In genomic region chr15:89430530-89431341, GRCh38 we compare ENCODE assay signal across 8 cellular contexts.
A peak's percentile ranks its signal among the peaks of the same experiment; 100 is the strongest.
DNase-seq lines count a peak whose midpoint lies in the region; ATAC-seq and TF ChIP-seq lines count a peak whose summit lies in the region.

No MANE protein-coding gene starts in this region.

- H3K36me3 ChIP-seq in left ventricle myocardium inferior (no peaks in the 10 kb centered on the region), upper lobe of right lung (no peaks in the 10 kb centered on the region)

- H3K9me3 ChIP-seq in left ventricle myocardium inferior (replicated peaks) (no peaks in the 10 kb centered on the region), upper lobe of right lung (no peaks in the 10 kb centered on the region)

- peaks cover 13% of the 10 kb centered on the region for H3K4me1 ChIP-seq in left ventricle myocardium inferior
- H3K4me1 ChIP-seq in upper lobe of right lung = peaks cover 12% of the 10 kb centered on the region

- no peaks in the 10 kb centered on the region for H3K36me3 Mint-ChIP-seq in activated naive CD8-positive, alpha-beta T cell treated with anti-CD3 and anti-CD28 coated beads, Interleukin-2, amount 50 U/mL, for 24 hours (ENCODE audit: low read depth)
- no peaks in the 10 kb centered on the region for H3K36me3 Mint-ChIP-seq in progenitor cell of endocrine pancreas (ENCODE audit: insufficient read depth)

- DNase-seq in GDM1 (lab: John Stamatoyannopoulos, UW) (peak; percentile 45), HCEC 1CT (peak; percentile 45), NAMALWA (ENCODE audit: low spot score) (peak; percentile 84), SW 1271 (lab: John Stamatoyannopoulos, UW) (peak; percentile 19 to 78), left ventricle myocardium inferior (peak; percentile 85), progenitor cell of endocrine pancreas (ENCODE audit: low spot score, unreplicated experiment) (peak; percentile 94), upper lobe of right lung (peak; percentile 91)
- DNase-seq in activated naive CD8-positive, alpha-beta T cell treated with anti-CD3 and anti-CD28 coated beads, Interleukin-2, amount 50 U/mL, for 24 hours = peak; percentile 96

- intact Hi-C loops in left ventricle myocardium inferior (cut with micrococcal nuclease) = loop anchor here (2.0 kb wide), 1 partner anchor 72 kb away; no protein-coding TSS in a partner anchor
- intact Hi-C loops in upper lobe of right lung (cut with DNase I) = no loop called here

- H3K27ac Mint-ChIP-seq in activated naive CD8-positive, alpha-beta T cell treated with anti-CD3 and anti-CD28 coated beads, Interleukin-2, amount 50 U/mL, for 24 hours = no peak overlapping the region
- peak overlapping the region; percentile 60 for H3K27ac Mint-ChIP-seq in progenitor cell of endocrine pancreas

- TF ChIP-seq CTCF in left ventricle myocardium inferior (IDR thresholded peaks at IDR 0.05; ENCODE audit: borderline replicate concordance) (peak; percentile 99), progenitor cell of endocrine pancreas (IDR thresholded peaks at IDR 0.05; ENCODE audit: unreplicated experiment) (peak; percentile 99), upper lobe of right lung (IDR thresholded peaks at IDR 0.05) (peak; percentile 99)

- H3K4me3 Mint-ChIP-seq in activated naive CD8-positive, alpha-beta T cell treated with anti-CD3 and anti-CD28 coated beads, Interleukin-2, amount 50 U/mL, for 24 hours = peak overlapping the region; percentile 74
- H3K4me3 Mint-ChIP-seq in progenitor cell of endocrine pancreas (ENCODE audit: low read depth) = peak overlapping the region; percentile 70

- H3K27me3 ChIP-seq in left ventricle myocardium inferior (ENCODE audit: low read depth) (peaks cover 35% of the 10 kb centered on the region), upper lobe of right lung (no peaks in the 10 kb centered on the region)

- peaks cover 27% of the 10 kb centered on the region for H3K27me3 Mint-ChIP-seq in activated naive CD8-positive, alpha-beta T cell treated with anti-CD3 and anti-CD28 coated beads, Interleukin-2, amount 50 U/mL, for 24 hours
- peaks cover 83% of the 10 kb centered on the region for H3K27me3 Mint-ChIP-seq in progenitor cell of endocrine pancreas

- H3K4me3 ChIP-seq in left ventricle myocardium inferior (peak overlapping the region; percentile 63), upper lobe of right lung (peak overlapping the region; percentile 47)

- H3K4me1 Mint-ChIP-seq in activated naive CD8-positive, alpha-beta T cell treated with anti-CD3 and anti-CD28 coated beads, Interleukin-2, amount 50 U/mL, for 24 hours = peaks cover 6% of the 10 kb centered on the region
- H3K4me1 Mint-ChIP-seq in progenitor cell of endocrine pancreas (ENCODE audit: low read depth) = peaks cover 4% of the 10 kb centered on the region

- ATAC-seq in activated naive CD8-positive, alpha-beta T cell treated with anti-CD3 and anti-CD28 coated beads, Interleukin-2, amount 50 U/mL, for 24 hours = peak; percentile 95
- peak; percentile 96 for ATAC-seq in upper lobe of right lung

- H3K27ac ChIP-seq in left ventricle myocardium inferior (replicated peaks) (no peak overlapping the region), upper lobe of right lung (no peak overlapping the region)

- no peaks in the 10 kb centered on the region for H3K9me3 Mint-ChIP-seq in activated naive CD8-positive, alpha-beta T cell treated with anti-CD3 and anti-CD28 coated beads, Interleukin-2, amount 50 U/mL, for 24 hours
- no peaks in the 10 kb centered on the region for H3K9me3 Mint-ChIP-seq in progenitor cell of endocrine pancreas (ENCODE audit: low read depth)

Comparison
In these comparisons a context has a peak if more than half of its experiments do, and no peak if none do; other contexts are left out.
1. DNase-seq: peak in every context shown above with its lines; median percentile 96 in activated naive CD8-positive, alpha-beta T cell treated with anti-CD3 and anti-CD28 coated beads, Interleukin-2, amount 50 U/mL, for 24 hours; 94 in progenitor cell of endocrine pancreas; 91 in upper lobe of right lung; 85 in left ventricle myocardium inferior; 84 in NAMALWA; 48 in SW 1271; 45 in GDM1; 45 in HCEC 1CT.